29 cellular contexts compared by ENCODE assay signal in the genomic region with DNA sequence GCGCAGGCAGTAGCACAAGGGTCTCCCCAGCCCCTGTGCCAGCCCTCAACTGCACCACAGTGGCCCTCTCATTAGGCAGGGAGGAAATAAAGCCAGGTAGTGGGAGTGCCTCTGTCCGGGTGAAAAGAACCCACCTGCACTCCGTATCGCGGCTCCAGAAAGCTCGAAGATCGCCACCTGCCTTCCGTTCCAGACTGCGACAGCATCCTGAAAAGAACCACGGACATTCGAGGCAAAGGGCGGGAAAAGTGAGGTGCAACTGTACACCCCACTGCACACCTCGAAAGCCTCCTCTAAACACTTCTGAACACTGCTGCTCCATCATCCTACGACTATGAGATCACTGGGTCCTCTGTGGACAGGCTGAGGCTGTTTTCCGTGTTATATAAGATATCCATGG.
"Had no signal": no experiment of that assay in that cellular context is flagged by ENCODE, and none has a peak within 500 bp of the region (broad histone marks: within the 10 kb centered on the region; RNA-seq: fewer than 3 reads in every experiment).

No MANE protein-coding gene starts in this region.

- H3K36me3 Mint-ChIP-seq: activated CD4-positive, alpha-beta memory T cell treated with anti-CD3 and anti-CD28 coated beads for 36 hours; stimulated activated effector memory CD8-positive, alpha-beta T cell treated with anti-CD3 and anti-CD28 coated beads, Interleukin-12 subunit alpha, Interleukin-12 subunit beta, amount 100 ng/mL, for 72 hours had no signal

- H3K4me3 Mint-ChIP-seq: activated CD4-positive, alpha-beta memory T cell treated with anti-CD3 and anti-CD28 coated beads for 36 hours; activated CD4-positive, alpha-beta T cell treated with anti-CD3 and anti-CD28 coated beads, Interleukin-2, amount 10 ng/mL, durations not matched to agents 24 days and 14 days; activated naive CD4-positive, alpha-beta T cell treated with anti-CD3 and anti-CD28 coated beads for 36 hours; activated naive CD8-positive, alpha-beta T cell treated with anti-CD3 and anti-CD28 coated beads, Interleukin-2, amount 10 ng/mL, durations not matched to agents 7 days and 5 days; activated T-helper 1 cell treated with anti-CD3 and anti-CD28 coated beads, Interleukin-12 subunit alpha, Interleukin-12 subunit beta, Interleukin-2, Interleukin-4 antibody, amounts not matched to agents 30 ng/mL and 10 ng/mL and 1 ng/mL, durations not matched to agents 14 hours and 24 hours and 36 hours; dendritic cell treated with granulocyte-macrophage colony-stimulating factor and Interleukin-4, amounts not matched to agents 40 ng/mL and 50 ng/mL, for 4 days; nephron; stimulated activated effector memory CD8-positive, alpha-beta T cell treated with anti-CD3 and anti-CD28 coated beads, Interleukin-12 subunit alpha, Interleukin-12 subunit beta, amount 100 ng/mL, for 72 hours; stimulated activated naive CD8-positive, alpha-beta T cell treated with anti-CD3 and anti-CD28 coated beads, Interleukin-15, Interleukin-2, amounts not matched to agents 100 ng/mL and 50 ng/mL, for 24 hours had no signal

- H3K4me1 ChIP-seq: breast epithelium, esophagus muscularis mucosa, pancreas, prostate gland, sigmoid colon, upper lobe of left lung, vagina had no signal

- H3K4me3 ChIP-seq: breast epithelium, esophagus muscularis mucosa, pancreas, prostate gland, sigmoid colon, upper lobe of left lung, vagina had no signal

- H3K9me3 Mint-ChIP-seq: activated CD4-positive, alpha-beta memory T cell treated with anti-CD3 and anti-CD28 coated beads for 36 hours; activated CD4-positive, alpha-beta T cell treated with anti-CD3 and anti-CD28 coated beads, Interleukin-2, amount 10 ng/mL, durations not matched to agents 24 days and 14 days; activated naive CD4-positive, alpha-beta T cell treated with anti-CD3 and anti-CD28 coated beads for 36 hours; activated naive CD8-positive, alpha-beta T cell treated with anti-CD3 and anti-CD28 coated beads, Interleukin-2, amount 10 ng/mL, durations not matched to agents 7 days and 5 days; activated T-helper 1 cell treated with anti-CD3 and anti-CD28 coated beads, Interleukin-12 subunit alpha, Interleukin-12 subunit beta, Interleukin-2, Interleukin-4 antibody, amounts not matched to agents 30 ng/mL and 10 ng/mL and 1 ng/mL, durations not matched to agents 14 hours and 24 hours and 36 hours; dendritic cell treated with granulocyte-macrophage colony-stimulating factor and Interleukin-4, amounts not matched to agents 40 ng/mL and 50 ng/mL, for 4 days; nephron; stimulated activated effector memory CD8-positive, alpha-beta T cell treated with anti-CD3 and anti-CD28 coated beads, Interleukin-12 subunit alpha, Interleukin-12 subunit beta, amount 100 ng/mL, for 72 hours; stimulated activated naive CD8-positive, alpha-beta T cell treated with anti-CD3 and anti-CD28 coated beads, Interleukin-15, Interleukin-2, amounts not matched to agents 100 ng/mL and 50 ng/mL, for 24 hours had no signal

- H3K27me3 Mint-ChIP-seq: activated CD4-positive, alpha-beta memory T cell treated with anti-CD3 and anti-CD28 coated beads for 36 hours; activated CD4-positive, alpha-beta T cell treated with anti-CD3 and anti-CD28 coated beads, Interleukin-2, amount 10 ng/mL, durations not matched to agents 24 days and 14 days; activated naive CD8-positive, alpha-beta T cell treated with anti-CD3 and anti-CD28 coated beads, Interleukin-2, amount 10 ng/mL, durations not matched to agents 7 days and 5 days; dendritic cell treated with granulocyte-macrophage colony-stimulating factor and Interleukin-4, amounts not matched to agents 40 ng/mL and 50 ng/mL, for 4 days; stimulated activated naive CD8-positive, alpha-beta T cell treated with anti-CD3 and anti-CD28 coated beads, Interleukin-15, Interleukin-2, amounts not matched to agents 100 ng/mL and 50 ng/mL, for 24 hours had no signal

- H3K4me1 Mint-ChIP-seq: nephron; stimulated activated effector memory CD8-positive, alpha-beta T cell treated with anti-CD3 and anti-CD28 coated beads, Interleukin-12 subunit alpha, Interleukin-12 subunit beta, amount 100 ng/mL, for 72 hours had no signal

- H3K9me3 ChIP-seq: breast epithelium, esophagus muscularis mucosa, neutrophil, pancreas, prostate gland, sigmoid colon, upper lobe of left lung, vagina had no signal

- H3K27ac Mint-ChIP-seq: activated CD4-positive, alpha-beta memory T cell treated with anti-CD3 and anti-CD28 coated beads for 36 hours; activated CD4-positive, alpha-beta T cell treated with anti-CD3 and anti-CD28 coated beads, Interleukin-2, amount 10 ng/mL, durations not matched to agents 24 days and 14 days; activated naive CD4-positive, alpha-beta T cell treated with anti-CD3 and anti-CD28 coated beads for 36 hours; activated naive CD8-positive, alpha-beta T cell treated with anti-CD3 and anti-CD28 coated beads, Interleukin-2, amount 10 ng/mL, durations not matched to agents 7 days and 5 days; activated T-helper 1 cell treated with anti-CD3 and anti-CD28 coated beads, Interleukin-12 subunit alpha, Interleukin-12 subunit beta, Interleukin-2, Interleukin-4 antibody, amounts not matched to agents 30 ng/mL and 10 ng/mL and 1 ng/mL, durations not matched to agents 14 hours and 24 hours and 36 hours; dendritic cell treated with granulocyte-macrophage colony-stimulating factor and Interleukin-4, amounts not matched to agents 40 ng/mL and 50 ng/mL, for 4 days; nephron; stimulated activated effector memory CD8-positive, alpha-beta T cell treated with anti-CD3 and anti-CD28 coated beads, Interleukin-12 subunit alpha, Interleukin-12 subunit beta, amount 100 ng/mL, for 72 hours; stimulated activated naive CD8-positive, alpha-beta T cell treated with anti-CD3 and anti-CD28 coated beads, Interleukin-15, Interleukin-2, amounts not matched to agents 100 ng/mL and 50 ng/mL, for 24 hours had no signal

- DNase-seq: activated CD4-positive, alpha-beta memory T cell treated with anti-CD3 and anti-CD28 coated beads for 36 hours; activated CD4-positive, alpha-beta T cell treated with anti-CD3 and anti-CD28 coated beads, Interleukin-2, amount 10 ng/mL, durations not matched to agents 24 days and 14 days; activated CD4-positive, CD25-positive, alpha-beta regulatory T cell treated with anti-CD3 and anti-CD28 coated beads, Interleukin-2, amount 50 U/mL, for 72 hours; activated CD8-positive, alpha-beta memory T cell treated with anti-CD3 and anti-CD28 coated beads, Interleukin-2, amount 50 U/mL, for 4 hours; activated effector memory CD4-positive, alpha-beta T cell treated with anti-CD3 and anti-CD28 coated beads, Interleukin-2, amount 50 U/mL, for 16 hours; activated naive CD4-positive, alpha-beta T cell treated with anti-CD3 and anti-CD28 coated beads for 36 hours; activated naive CD8-positive, alpha-beta T cell treated with anti-CD3 and anti-CD28 coated beads, Interleukin-2, amount 10 ng/mL, durations not matched to agents 7 days and 5 days; activated T-cell treated with anti-CD3 and anti-CD28 coated beads, Interleukin-2, amount 50 U/mL, for 1 hour; central memory CD4-positive, alpha-beta T cell; glutamatergic neuron; left cardiac atrium; left ventricle myocardium superior; pancreas; retina; sigmoid colon; small intestine; stimulated activated CD4-positive, alpha-beta T cell treated with anti-CD3 and anti-CD28 coated beads, Interleukin-4, amount 100 ng/mL, for 24 hours; substantia nigra; upper lobe of left lung had no signal

- H3K27me3 ChIP-seq: breast epithelium, esophagus muscularis mucosa, neutrophil, pancreas, sigmoid colon, upper lobe of left lung, vagina had no signal

- H3K27ac ChIP-seq: breast epithelium, esophagus muscularis mucosa, neutrophil, pancreas, prostate gland, sigmoid colon, upper lobe of left lung, vagina had no signal

- H3K36me3 ChIP-seq: breast epithelium, neutrophil had no signal
